ENCODE assay signal across 1 cellular context in the genomic region with DNA sequence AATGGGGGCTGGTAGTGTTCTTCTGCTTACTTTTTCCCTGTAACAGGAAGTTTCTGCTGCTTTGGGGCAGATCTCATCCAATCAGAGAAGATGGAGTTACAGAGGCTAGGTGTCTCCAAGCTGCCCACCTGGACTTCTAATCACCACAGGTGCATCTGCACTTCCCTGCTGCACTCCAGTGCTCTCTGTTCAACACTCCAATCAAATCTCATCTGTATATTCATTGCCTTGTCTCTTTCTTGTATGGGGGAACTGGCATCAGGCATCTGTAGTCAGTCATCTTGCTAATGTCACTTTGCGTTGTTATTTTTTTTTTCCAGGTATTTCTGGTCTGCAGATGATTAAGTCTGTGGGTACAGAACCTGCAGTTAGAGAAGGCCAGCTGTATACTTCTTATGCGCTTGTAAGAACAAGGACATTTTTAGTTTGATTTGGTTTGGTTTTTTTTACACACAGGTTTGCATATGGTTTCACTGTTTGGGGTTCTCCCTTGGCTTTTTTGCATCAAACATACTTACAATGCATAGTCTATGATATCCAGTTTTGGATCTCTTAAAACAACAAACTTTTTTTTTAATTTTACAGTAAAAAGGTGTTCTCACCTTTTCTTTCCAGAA.
TF ChIP-seq lines count a peak whose summit lies in the region.

No MANE protein-coding gene starts in this region.

TF ChIP-seq in SK-N-SH treated with all-trans-retinoic acid at 6 μM for 48 hours, 23 proteins besides CTCF, POLR2A, EP300 and RAD21 (continued from another document):
- TF ChIP-seq, protein P1, sequence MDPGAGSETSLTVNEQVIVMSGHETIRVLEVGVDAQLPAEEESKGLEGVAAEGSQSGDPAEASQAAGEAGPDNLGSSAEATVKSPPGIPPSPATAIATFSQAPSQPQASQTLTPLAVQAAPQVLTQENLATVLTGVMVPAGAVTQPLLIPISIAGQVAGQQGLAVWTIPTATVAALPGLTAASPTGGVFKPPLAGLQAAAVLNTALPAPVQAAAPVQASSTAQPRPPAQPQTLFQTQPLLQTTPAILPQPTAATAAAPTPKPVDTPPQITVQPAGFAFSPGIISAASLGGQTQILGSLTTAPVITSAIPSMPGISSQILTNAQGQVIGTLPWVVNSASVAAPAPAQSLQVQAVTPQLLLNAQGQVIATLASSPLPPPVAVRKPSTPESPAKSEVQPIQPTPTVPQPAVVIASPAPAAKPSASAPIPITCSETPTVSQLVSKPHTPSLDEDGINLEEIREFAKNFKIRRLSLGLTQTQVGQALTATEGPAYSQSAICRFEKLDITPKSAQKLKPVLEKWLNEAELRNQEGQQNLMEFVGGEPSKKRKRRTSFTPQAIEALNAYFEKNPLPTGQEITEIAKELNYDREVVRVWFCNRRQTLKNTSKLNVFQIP (CRISPR knock-in tag; IDR thresholded peaks at IDR 0.05; ENCODE audit: borderline replicate concordance, low read depth): no peak
- no peak for TF ChIP-seq RARB (CRISPR knock-in tag; IDR thresholded peaks at IDR 0.05)
- TF ChIP-seq CSDC2 (CRISPR knock-in tag; IDR thresholded peaks at IDR 0.05): no peak
- no peak for TF ChIP-seq ZFP30 (CRISPR knock-in tag; IDR thresholded peaks at IDR 0.05)
- TF ChIP-seq, protein P2, sequence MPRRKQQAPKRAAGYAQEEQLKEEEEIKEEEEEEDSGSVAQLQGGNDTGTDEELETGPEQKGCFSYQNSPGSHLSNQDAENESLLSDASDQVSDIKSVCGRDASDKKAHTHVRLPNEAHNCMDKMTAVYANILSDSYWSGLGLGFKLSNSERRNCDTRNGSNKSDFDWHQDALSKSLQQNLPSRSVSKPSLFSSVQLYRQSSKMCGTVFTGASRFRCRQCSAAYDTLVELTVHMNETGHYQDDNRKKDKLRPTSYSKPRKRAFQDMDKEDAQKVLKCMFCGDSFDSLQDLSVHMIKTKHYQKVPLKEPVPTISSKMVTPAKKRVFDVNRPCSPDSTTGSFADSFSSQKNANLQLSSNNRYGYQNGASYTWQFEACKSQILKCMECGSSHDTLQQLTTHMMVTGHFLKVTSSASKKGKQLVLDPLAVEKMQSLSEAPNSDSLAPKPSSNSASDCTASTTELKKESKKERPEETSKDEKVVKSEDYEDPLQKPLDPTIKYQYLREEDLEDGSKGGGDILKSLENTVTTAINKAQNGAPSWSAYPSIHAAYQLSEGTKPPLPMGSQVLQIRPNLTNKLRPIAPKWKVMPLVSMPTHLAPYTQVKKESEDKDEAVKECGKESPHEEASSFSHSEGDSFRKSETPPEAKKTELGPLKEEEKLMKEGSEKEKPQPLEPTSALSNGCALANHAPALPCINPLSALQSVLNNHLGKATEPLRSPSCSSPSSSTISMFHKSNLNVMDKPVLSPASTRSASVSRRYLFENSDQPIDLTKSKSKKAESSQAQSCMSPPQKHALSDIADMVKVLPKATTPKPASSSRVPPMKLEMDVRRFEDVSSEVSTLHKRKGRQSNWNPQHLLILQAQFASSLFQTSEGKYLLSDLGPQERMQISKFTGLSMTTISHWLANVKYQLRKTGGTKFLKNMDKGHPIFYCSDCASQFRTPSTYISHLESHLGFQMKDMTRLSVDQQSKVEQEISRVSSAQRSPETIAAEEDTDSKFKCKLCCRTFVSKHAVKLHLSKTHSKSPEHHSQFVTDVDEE (CRISPR knock-in tag; IDR thresholded peaks at IDR 0.05): no peak
- no peak for TF ChIP-seq ZNF8 (CRISPR knock-in tag; IDR thresholded peaks at IDR 0.05)
- TF ChIP-seq, protein P3, sequence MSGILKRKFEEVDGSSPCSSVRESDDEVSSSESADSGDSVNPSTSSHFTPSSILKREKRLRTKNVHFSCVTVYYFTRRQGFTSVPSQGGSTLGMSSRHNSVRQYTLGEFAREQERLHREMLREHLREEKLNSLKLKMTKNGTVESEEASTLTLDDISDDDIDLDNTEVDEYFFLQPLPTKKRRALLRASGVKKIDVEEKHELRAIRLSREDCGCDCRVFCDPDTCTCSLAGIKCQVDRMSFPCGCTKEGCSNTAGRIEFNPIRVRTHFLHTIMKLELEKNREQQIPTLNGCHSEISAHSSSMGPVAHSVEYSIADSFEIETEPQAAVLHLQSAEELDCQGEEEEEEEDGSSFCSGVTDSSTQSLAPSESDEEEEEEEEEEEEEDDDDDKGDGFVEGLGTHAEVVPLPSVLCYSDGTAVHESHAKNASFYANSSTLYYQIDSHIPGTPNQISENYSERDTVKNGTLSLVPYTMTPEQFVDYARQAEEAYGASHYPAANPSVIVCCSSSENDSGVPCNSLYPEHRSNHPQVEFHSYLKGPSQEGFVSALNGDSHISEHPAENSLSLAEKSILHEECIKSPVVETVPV (CRISPR knock-in tag; IDR thresholded peaks at IDR 0.05): no peak
- no peak for TF ChIP-seq TCF4 (CRISPR knock-in tag; IDR thresholded peaks at IDR 0.05; ENCODE audit: borderline replicate concordance)
- TF ChIP-seq, protein P4, sequence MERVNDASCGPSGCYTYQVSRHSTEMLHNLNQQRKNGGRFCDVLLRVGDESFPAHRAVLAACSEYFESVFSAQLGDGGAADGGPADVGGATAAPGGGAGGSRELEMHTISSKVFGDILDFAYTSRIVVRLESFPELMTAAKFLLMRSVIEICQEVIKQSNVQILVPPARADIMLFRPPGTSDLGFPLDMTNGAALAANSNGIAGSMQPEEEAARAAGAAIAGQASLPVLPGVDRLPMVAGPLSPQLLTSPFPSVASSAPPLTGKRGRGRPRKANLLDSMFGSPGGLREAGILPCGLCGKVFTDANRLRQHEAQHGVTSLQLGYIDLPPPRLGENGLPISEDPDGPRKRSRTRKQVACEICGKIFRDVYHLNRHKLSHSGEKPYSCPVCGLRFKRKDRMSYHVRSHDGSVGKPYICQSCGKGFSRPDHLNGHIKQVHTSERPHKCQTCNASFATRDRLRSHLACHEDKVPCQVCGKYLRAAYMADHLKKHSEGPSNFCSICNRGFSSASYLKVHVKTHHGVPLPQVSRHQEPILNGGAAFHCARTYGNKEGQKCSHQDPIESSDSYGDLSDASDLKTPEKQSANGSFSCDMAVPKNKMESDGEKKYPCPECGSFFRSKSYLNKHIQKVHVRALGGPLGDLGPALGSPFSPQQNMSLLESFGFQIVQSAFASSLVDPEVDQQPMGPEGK (CRISPR knock-in tag; IDR thresholded peaks at IDR 0.05; ENCODE audit: borderline replicate concordance): no peak
- TF ChIP-seq GLIS3 (CRISPR knock-in tag; IDR thresholded peaks at IDR 0.05): no peak
- no peak for TF ChIP-seq ISL1 (CRISPR knock-in tag; IDR thresholded peaks at IDR 0.05)
- TF ChIP-seq OSR1 (CRISPR knock-in tag; IDR thresholded peaks at IDR 0.05): no peak
